ENCODE assay signal across 27 cellular contexts in genomic region chr7:117769085-117769484, GRCh38.
DNase-seq lines count a peak whose midpoint lies in the region; ATAC-seq, FAIRE-seq and TF ChIP-seq lines count a peak whose summit lies in the region.
"Had no signal": no experiment of that assay in that cellular context is flagged by ENCODE, and none has a peak within 500 bp of the region (broad histone marks: within the 10 kb centered on the region; RNA-seq: fewer than 3 reads in every experiment).

No MANE protein-coding gene starts in this region.

- peaks cover 0 to 4% of the 10 kb centered on the region in 2 donors for H3K27me3 Mint-ChIP-seq in natural killer cell treated with Interleukin-12 subunit alpha and Interleukin-12 subunit beta and Interleukin-15 and Interleukin-18, amount 100 ng/mL, for 72 hours

- H3K4me3 ChIP-seq in MM.1S (ENCODE audit: low read length) = 0 out of 2 replicates have a peak overlapping the region, but pooled peaks have one; percentile 2
- H3K4me3 ChIP-seq: heart right ventricle, right lobe of liver, testis had no signal

- H3K27me3 ChIP-seq in MM.1S (replicated peaks; ENCODE audit: insufficient read depth, low read length) = no peaks in the 10 kb centered on the region
- H3K27me3 ChIP-seq: heart right ventricle, right lobe of liver, testis had no signal

- no peaks in the 10 kb centered on the region for H3K9me3 ChIP-seq in MM.1S (replicated peaks; ENCODE audit: insufficient read depth, low read length)
- H3K9me3 ChIP-seq: heart right ventricle, right lobe of liver, testis had no signal

- peaks cover 15% of the 10 kb centered on the region for H3F3A ChIP-seq in MM.1S (ENCODE audit: insufficient read depth, low read length)

- no peaks in the 10 kb centered on the region for H3K79me2 ChIP-seq in MM.1S (ENCODE audit: low read length)
- H3K79me2 ChIP-seq: parathyroid adenoma had no signal

- no peak for TF ChIP-seq CTCF in MM.1S (IDR thresholded peaks at IDR 0.05; ENCODE audit: low read length)

- peak overlapping the region; percentile 47 for H3K4me2 ChIP-seq in MM.1S (ENCODE audit: low read depth, low read length)

- peak; percentile 75 for FAIRE-seq in GM18507 (lab: Jason Lieb, UNC)
- FAIRE-seq: endothelial cell of umbilical vein had no signal

- no peak for DNase-seq in GM18507 (ENCODE audit: extremely low spot score, insufficient read length, low read depth)
- peak; percentile 63 for DNase-seq in MM.1S
- DNase-seq in natural killer cell treated with Interleukin-12 subunit alpha and Interleukin-12 subunit beta and Interleukin-15 and Interleukin-18, amount 100 ng/mL, for 72 hours (ENCODE audit: low spot score) = no peak
- no peak for DNase-seq in CD1c-positive myeloid dendritic cell (ENCODE audit: extremely low spot score)
- no peak for DNase-seq in DMS 273 treated with DMSO at 0.1 percent for 48 hours (lab: John Stamatoyannopoulos, UW)
- no peak for DNase-seq in T-helper 9 cell
- DNase-seq: activated B cell treated with CpG ODN at 0.5 μM for 24 hours; activated CD4-positive, alpha-beta memory T cell treated with anti-CD3 and anti-CD28 coated beads for 36 hours; activated naive CD4-positive, alpha-beta T cell; dermis blood vessel endothelial cell; heart right ventricle; natural killer cell; NCI-H1105 treated with DMSO at 0.1 percent for 48 hours; NCI-H2081 treated with DMSO at 0.1 percent for 48 hours; NCI-H446; right lobe of liver; testis had no signal

- H3K4me1 ChIP-seq in MM.1S (ENCODE audit: low read length) = peaks cover 44% of the 10 kb centered on the region
- H3K4me1 ChIP-seq: parathyroid adenoma, testis had no signal

- H3K4me3 Mint-ChIP-seq in natural killer cell treated with Interleukin-12 subunit alpha and Interleukin-12 subunit beta and Interleukin-15 and Interleukin-18, amount 100 ng/mL, for 72 hours = no peak overlapping the region
- H3K4me3 Mint-ChIP-seq: activated B cell treated with CpG ODN at 0.5 μM for 24 hours; activated CD4-positive, alpha-beta memory T cell treated with anti-CD3 and anti-CD28 coated beads for 36 hours; mesothelial cell of epicardium; natural killer cell; stimulated activated effector memory CD8-positive, alpha-beta T cell treated with anti-CD3 and anti-CD28 coated beads, Interleukin-12 subunit alpha, Interleukin-12 subunit beta, amount 100 ng/mL, for 72 hours; T-helper 2 cell treated with Interferon-gamma antibody and Interleukin-4, amounts not matched to agents 5 μg/mL and 100 μg/mL, for 36 hours had no signal

- H3K36me3 ChIP-seq in MM.1S (replicated peaks; ENCODE audit: insufficient read depth, low read length) = no peaks in the 10 kb centered on the region
- H3K36me3 ChIP-seq: right lobe of liver had no signal

- peak overlapping the region; percentile 34; the same call in 1 of the 2 replicates for H3K27ac ChIP-seq in MM.1S (ENCODE audit: low read length)
- H3K27ac ChIP-seq: C4-2B, heart right ventricle, parathyroid adenoma, right lobe of liver, testis had no signal

- no peaks in the 10 kb centered on the region for H3K9me2 ChIP-seq in MM.1S (replicated peaks; ENCODE audit: insufficient read depth, low read length)

- H3K36me3 Mint-ChIP-seq in natural killer cell treated with Interleukin-12 subunit alpha and Interleukin-12 subunit beta and Interleukin-15 and Interleukin-18, amount 100 ng/mL, for 72 hours = no peaks in the 10 kb centered on the region
- H3K36me3 Mint-ChIP-seq: activated CD4-positive, alpha-beta memory T cell treated with anti-CD3 and anti-CD28 coated beads for 36 hours; natural killer cell; stimulated activated effector memory CD8-positive, alpha-beta T cell treated with anti-CD3 and anti-CD28 coated beads, Interleukin-12 subunit alpha, Interleukin-12 subunit beta, amount 100 ng/mL, for 72 hours had no signal

- ATAC-seq in GM19438 (IDR thresholded peaks at IDR 0.05; ENCODE audit: low read depth, unreplicated experiment) = peak; percentile 69
- peak; percentile 31 for ATAC-seq in HG02678 (IDR thresholded peaks at IDR 0.05; ENCODE audit: unreplicated experiment)
- no peak for ATAC-seq in natural killer cell treated with Interleukin-12 subunit alpha and Interleukin-12 subunit beta and Interleukin-15 and Interleukin-18, amount 100 ng/mL, for 72 hours
- ATAC-seq: heart right ventricle; left lobe of liver; natural killer cell; Panc1; right lobe of liver; stimulated activated effector memory CD8-positive, alpha-beta T cell treated with anti-CD3 and anti-CD28 coated beads, Interleukin-12 subunit alpha, Interleukin-12 subunit beta, amount 100 ng/mL, for 72 hours had no signal

- peaks cover 16% of the 10 kb centered on the region for H3K9me3 Mint-ChIP-seq in natural killer cell treated with Interleukin-12 subunit alpha and Interleukin-12 subunit beta and Interleukin-15 and Interleukin-18, amount 100 ng/mL, for 72 hours
- H3K9me3 Mint-ChIP-seq: activated B cell treated with CpG ODN at 0.5 μM for 24 hours; activated CD4-positive, alpha-beta memory T cell treated with anti-CD3 and anti-CD28 coated beads for 36 hours; mesothelial cell of epicardium; T-helper 2 cell treated with Interferon-gamma antibody and Interleukin-4, amounts not matched to agents 5 μg/mL and 100 μg/mL, for 36 hours had no signal

- peak overlapping the region; percentile 32 for H2AFZ ChIP-seq in MM.1S (ENCODE audit: low read length)
- H2AFZ ChIP-seq: parathyroid adenoma had no signal

- no peak overlapping the region for H3K27ac Mint-ChIP-seq in natural killer cell treated with Interleukin-12 subunit alpha and Interleukin-12 subunit beta and Interleukin-15 and Interleukin-18, amount 100 ng/mL, for 72 hours
- H3K27ac Mint-ChIP-seq: activated B cell treated with CpG ODN at 0.5 μM for 24 hours; activated CD4-positive, alpha-beta memory T cell treated with anti-CD3 and anti-CD28 coated beads for 36 hours; mesothelial cell of epicardium; natural killer cell; stimulated activated effector memory CD8-positive, alpha-beta T cell treated with anti-CD3 and anti-CD28 coated beads, Interleukin-12 subunit alpha, Interleukin-12 subunit beta, amount 100 ng/mL, for 72 hours; T-helper 2 cell treated with Interferon-gamma antibody and Interleukin-4, amounts not matched to agents 5 μg/mL and 100 μg/mL, for 36 hours had no signal

- no peaks in the 10 kb centered on the region for H4K20me1 ChIP-seq in MM.1S (ENCODE audit: insufficient read depth, low read length)

- peaks cover 0 to 3% of the 10 kb centered on the region in 2 donors for H3K4me1 Mint-ChIP-seq in natural killer cell treated with Interleukin-12 subunit alpha and Interleukin-12 subunit beta and Interleukin-15 and Interleukin-18, amount 100 ng/mL, for 72 hours (ENCODE audit: low read depth in 2 of 2)
- H3K4me1 Mint-ChIP-seq: mesothelial cell of epicardium; stimulated activated effector memory CD8-positive, alpha-beta T cell treated with anti-CD3 and anti-CD28 coated beads, Interleukin-12 subunit alpha, Interleukin-12 subunit beta, amount 100 ng/mL, for 72 hours had no signal

- no peak overlapping the region for H3K9ac ChIP-seq in MM.1S (ENCODE audit: low read length)
- H3K9ac ChIP-seq: parathyroid adenoma had no signal

Comparison
In these comparisons a context has a peak if more than half of its experiments do, and no peak if none do; other contexts are left out.
1. ATAC-seq: peak in GM19438 (single experiment) and HG02678 (single experiment); none in natural killer cell treated with Interleukin-12 subunit alpha and Interleukin-12 subunit beta and Interleukin-15 and Interleukin-18, amount 100 ng/mL, for 72 hours (0 of 2).